In the genomic region with DNA sequence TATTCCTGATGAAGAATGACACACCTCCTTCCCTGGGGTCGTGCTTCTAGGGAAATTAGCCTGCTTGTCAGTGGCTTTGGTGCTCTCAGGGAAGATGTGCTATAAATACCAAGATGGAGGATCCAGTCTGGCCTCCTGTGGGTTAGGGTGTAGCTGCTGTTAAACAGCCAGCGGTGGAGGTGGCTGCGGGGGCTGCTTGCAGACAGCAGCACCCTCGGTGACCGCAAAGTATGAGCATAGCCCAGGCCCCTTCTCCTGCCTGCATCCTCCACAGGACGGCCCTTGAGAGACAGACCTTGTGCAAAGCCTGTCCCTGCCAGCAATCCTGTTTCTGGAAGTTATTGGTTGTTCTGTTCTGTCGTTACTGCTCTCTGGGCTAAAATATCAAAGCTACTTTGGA, we compare ENCODE assay signal across 22 cellular contexts. TPM values are rescaled to one million over a fixed set of nuclear protein-coding genes. Genes with fewer than 3 reads are reported as not detected.
"Had no signal": no experiment of that assay in that cellular context is flagged by ENCODE, and none has a peak within 500 bp of the region (broad histone marks: within the 10 kb centered on the region; RNA-seq: fewer than 3 reads in every experiment).

No MANE protein-coding gene starts in this region.

- DNase-seq: activated CD4-positive, alpha-beta T cell treated with anti-CD3 and anti-CD28 coated beads for 48 hours; activated CD4-positive, alpha-beta T cell treated with anti-CD3 and anti-CD28 coated beads, Interleukin-2, amount 50 U/mL, for 4 hours; activated CD4-positive, CD25-positive, alpha-beta regulatory T cell treated with anti-CD3 and anti-CD28 coated beads, Interleukin-2, amount 50 U/mL, for 72 hours; activated CD8-positive, alpha-beta T cell treated with anti-CD3 and anti-CD28 coated beads, Interleukin-2, amount 10 ng/mL, durations not matched to agents 7 days and 5 days; activated naive CD4-positive, alpha-beta T cell treated with anti-CD3 and anti-CD28 coated beads, Interleukin-2, amount 50 U/mL, for 16 hours; MG63; MV-4-11; NCI-H1092 treated with DMSO at 0.1 percent for 48 hours; NCI-H1436; NCI-H1694 treated with DMSO at 0.1 percent for 48 hours; NCI-H2029 treated with DMSO at 0.1 percent for 48 hours; NCI-H510A treated with DMSO at 0.1 percent for 48 hours; NCI-H69; NK-92 treated with Interleukin-12 subunit alpha and Interleukin-12 subunit beta, amount 100 ng/mL, for 24 hours; SHP77 treated with DMSO at 0.1 percent for 48 hours; T-helper 9 cell had no signal

- H3K27ac Mint-ChIP-seq: activated CD8-positive, alpha-beta T cell treated with anti-CD3 and anti-CD28 coated beads, Interleukin-2, amount 10 ng/mL, durations not matched to agents 7 days and 5 days; activated T-helper 1 cell treated with anti-CD3 and anti-CD28 coated beads, Interleukin-12 subunit alpha, Interleukin-12 subunit beta, Interleukin-2, Interleukin-4 antibody, amounts not matched to agents 30 ng/mL and 10 ng/mL and 1 ng/mL, durations not matched to agents 14 hours and 24 hours and 36 hours; T-helper 1 cell treated with Interleukin-12 subunit alpha and Interleukin-12 subunit beta and Interleukin-4 antibody, amounts not matched to agents 30 μg/mL and 1 μg/mL, for 36 hours; WTC11 had no signal

- H3K36me3 ChIP-seq: MG63 had no signal

- H3K4me3 Mint-ChIP-seq: activated CD8-positive, alpha-beta T cell treated with anti-CD3 and anti-CD28 coated beads, Interleukin-2, amount 10 ng/mL, durations not matched to agents 7 days and 5 days; activated T-helper 1 cell treated with anti-CD3 and anti-CD28 coated beads, Interleukin-12 subunit alpha, Interleukin-12 subunit beta, Interleukin-2, Interleukin-4 antibody, amounts not matched to agents 30 ng/mL and 10 ng/mL and 1 ng/mL, durations not matched to agents 14 hours and 24 hours and 36 hours; T-helper 1 cell treated with Interleukin-12 subunit alpha and Interleukin-12 subunit beta and Interleukin-4 antibody, amounts not matched to agents 30 μg/mL and 1 μg/mL, for 36 hours; WTC11 had no signal

- H3K4me3 ChIP-seq: MG63 had no signal

- H3K9me3 Mint-ChIP-seq: activated T-helper 1 cell treated with anti-CD3 and anti-CD28 coated beads, Interleukin-12 subunit alpha, Interleukin-12 subunit beta, Interleukin-2, Interleukin-4 antibody, amounts not matched to agents 30 ng/mL and 10 ng/mL and 1 ng/mL, durations not matched to agents 14 hours and 24 hours and 36 hours; T-helper 1 cell treated with Interleukin-12 subunit alpha and Interleukin-12 subunit beta and Interleukin-4 antibody, amounts not matched to agents 30 μg/mL and 1 μg/mL, for 36 hours; WTC11 had no signal

- H3K9me3 ChIP-seq: MG63 had no signal

- ATAC-seq: activated CD8-positive, alpha-beta T cell treated with anti-CD3 and anti-CD28 coated beads, Interleukin-2, amount 10 ng/mL, durations not matched to agents 7 days and 5 days; WTC11 had no signal

- H3K36me3 Mint-ChIP-seq: WTC11 had no signal

- H3K27me3 ChIP-seq: MG63 had no signal

RNA-seq across cellular contexts. Expression of gene VSTM2B, which starts 11.4 kb away (rescaled TPM):
- total RNA-seq: activated CD8-positive, alpha-beta T cell treated with anti-CD3 and anti-CD28 coated beads, Interleukin-2, amount 10 ng/mL, durations not matched to agents 7 days and 5 days; activated T-helper 1 cell treated with anti-CD3 and anti-CD28 coated beads, Interleukin-12 subunit alpha, Interleukin-12 subunit beta, Interleukin-2, Interleukin-4 antibody, amounts not matched to agents 30 ng/mL and 10 ng/mL and 1 ng/mL, durations not matched to agents 14 hours and 24 hours and 36 hours; aorta; bronchial epithelial cell; SK-MEL-5 had no signal
- polyA plus RNA-seq: aorta had no signal
